ENCODE assay signal across 9 cellular contexts in the genomic region with DNA sequence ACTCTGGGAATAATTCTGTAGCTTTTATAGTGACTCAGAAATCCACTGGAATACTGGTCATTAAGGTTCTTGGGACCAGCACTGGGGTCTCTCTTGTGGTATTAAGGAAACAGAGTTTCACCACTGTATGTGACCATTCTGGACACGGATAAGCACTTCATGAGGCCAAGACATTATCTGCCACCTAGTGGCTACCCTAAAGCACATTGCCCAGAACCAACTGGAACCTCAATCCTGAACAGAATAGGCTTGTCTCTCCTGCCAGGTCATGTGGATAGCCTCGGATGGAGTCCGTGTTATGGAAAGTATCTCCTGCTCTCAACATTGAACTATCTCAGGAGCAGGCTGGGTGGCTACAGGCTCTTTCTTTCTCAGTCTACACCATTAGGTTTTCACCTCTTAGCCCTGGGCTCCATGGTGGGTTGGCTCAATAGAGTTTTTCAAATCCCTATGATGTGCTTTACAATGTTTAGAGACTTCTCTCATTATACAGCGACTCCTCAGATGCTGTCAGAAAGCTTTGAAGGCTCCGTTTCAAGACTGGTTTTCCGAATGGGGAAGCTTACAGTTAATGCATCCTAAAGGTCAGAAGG.
DNase-seq lines count a peak whose midpoint lies in the region; ATAC-seq and TF ChIP-seq lines count a peak whose summit lies in the region.
"Had no signal": no experiment of that assay in that cellular context is flagged by ENCODE, and none has a peak within 500 bp of the region (broad histone marks: within the 10 kb centered on the region; RNA-seq: fewer than 3 reads in every experiment).

No MANE protein-coding gene starts in this region.

- peaks cover 6% of the 10 kb centered on the region for H3K9me3 ChIP-seq in suprapubic skin

- no peak for ATAC-seq in HG03521 (IDR thresholded peaks at IDR 0.05; ENCODE audit: unreplicated experiment)

- no peak for TF ChIP-seq EP300 in suprapubic skin (IDR thresholded peaks at IDR 0.05)

- no peaks in the 10 kb centered on the region for H3K27me3 Mint-ChIP-seq in osteocyte (ENCODE audit: unreplicated experiment)
- peaks cover 18% of the 10 kb centered on the region for H3K27me3 Mint-ChIP-seq in activated naive CD8-positive, alpha-beta T cell treated with anti-CD3 and anti-CD28 coated beads for 36 hours

- no peak overlapping the region for H3K27ac Mint-ChIP-seq in osteocyte (ENCODE audit: unreplicated experiment)
- H3K27ac Mint-ChIP-seq in activated naive CD8-positive, alpha-beta T cell treated with anti-CD3 and anti-CD28 coated beads for 36 hours, result no peak overlapping the region
- H3K27ac Mint-ChIP-seq: memory B cell had no signal

- no peak for TF ChIP-seq POLR2A in suprapubic skin (IDR thresholded peaks at IDR 0.05)

- DNase-seq in DMS 273 (lab: John Stamatoyannopoulos, UW; ENCODE audit: unreplicated experiment) (peak; percentile 34), DMS 273 treated with DMSO at 0.1 percent for 48 hours (lab: John Stamatoyannopoulos, UW) (no peak), NAMALWA (ENCODE audit: low spot score) (peak; percentile 33), epithelial cell of prostate (ENCODE audit: low read depth, low spot score) (peak; percentile 8), osteocyte (ENCODE audit: extremely low spot score, unreplicated experiment) (no peak), suprapubic skin (ENCODE audit: low spot score in 2 of 2) (no peak)
- no peak for DNase-seq in activated naive CD8-positive, alpha-beta T cell treated with anti-CD3 and anti-CD28 coated beads for 36 hours

- H3K36me3 Mint-ChIP-seq in osteocyte (ENCODE audit: unreplicated experiment), result no peaks in the 10 kb centered on the region
- H3K36me3 Mint-ChIP-seq in activated naive CD8-positive, alpha-beta T cell treated with anti-CD3 and anti-CD28 coated beads for 36 hours, result no peaks in the 10 kb centered on the region

- H3K27me3 ChIP-seq in suprapubic skin, result no peaks in the 10 kb centered on the region

- no peak overlapping the region for H3K27ac ChIP-seq in epithelial cell of prostate
- no peak overlapping the region for H3K27ac ChIP-seq in suprapubic skin

- H3K4me1 Mint-ChIP-seq in osteocyte (ENCODE audit: unreplicated experiment), result no peaks in the 10 kb centered on the region
- no peaks in the 10 kb centered on the region for H3K4me1 Mint-ChIP-seq in activated naive CD8-positive, alpha-beta T cell treated with anti-CD3 and anti-CD28 coated beads for 36 hours
- H3K4me1 Mint-ChIP-seq: memory B cell had no signal

- peaks cover 14% of the 10 kb centered on the region for H3K9me3 Mint-ChIP-seq in osteocyte (ENCODE audit: unreplicated experiment)
- H3K9me3 Mint-ChIP-seq in activated naive CD8-positive, alpha-beta T cell treated with anti-CD3 and anti-CD28 coated beads for 36 hours, result peaks cover 2% of the 10 kb centered on the region
- H3K9me3 Mint-ChIP-seq: memory B cell had no signal

- H3K4me1 ChIP-seq in suprapubic skin, result no peaks in the 10 kb centered on the region

- no peak overlapping the region for H3K4me3 ChIP-seq in suprapubic skin

- H3K4me3 Mint-ChIP-seq in osteocyte (ENCODE audit: unreplicated experiment), result no peak overlapping the region
- H3K4me3 Mint-ChIP-seq in activated naive CD8-positive, alpha-beta T cell treated with anti-CD3 and anti-CD28 coated beads for 36 hours, result no peak overlapping the region
- H3K4me3 Mint-ChIP-seq: memory B cell had no signal

- H3K36me3 ChIP-seq in suprapubic skin, result no peaks in the 10 kb centered on the region

- 58% methylated on average over 6 of the region's 6 CpGs for WGBS in suprapubic skin

- TF ChIP-seq CTCF in osteocyte (IDR thresholded peaks at IDR 0.05) (peak; percentile 35), suprapubic skin (IDR thresholded peaks at IDR 0.05) (peak in 1 of 2 donors; percentile 38)

Comparison
In these comparisons a context has a peak if more than half of its experiments do, and no peak if none do; other contexts are left out.
1. DNase-seq: peak in DMS 273 (single experiment), NAMALWA (single experiment) and epithelial cell of prostate (single experiment); none in DMS 273 treated with DMSO at 0.1 percent for 48 hours (single experiment), osteocyte (single experiment), activated naive CD8-positive, alpha-beta T cell treated with anti-CD3 and anti-CD28 coated beads for 36 hours (single experiment) and suprapubic skin (0 of 2).